ENCODE assay signal across 12 cellular contexts in the genomic region with DNA sequence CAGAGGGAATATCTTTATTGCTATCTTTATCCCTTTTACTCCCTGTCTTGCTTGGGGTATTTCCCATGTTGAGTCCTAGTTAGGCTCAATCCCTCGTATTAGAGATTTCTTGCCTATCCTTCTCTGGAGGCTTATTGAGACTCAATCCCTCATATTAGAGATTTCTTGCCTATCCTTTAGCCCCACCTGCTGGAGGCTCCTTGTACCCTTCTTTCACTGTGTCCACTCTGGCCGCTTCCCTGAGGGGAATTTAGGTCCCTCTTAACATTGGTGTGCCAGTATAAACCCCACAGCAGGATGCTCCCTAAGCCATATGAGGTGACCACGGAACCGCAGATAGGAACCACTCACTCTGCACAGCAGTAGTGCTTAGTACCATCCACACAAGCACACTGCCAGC.
A peak's percentile ranks its signal among the peaks of the same experiment; 100 is the strongest.
DNase-seq lines count a peak whose midpoint lies in the region; ATAC-seq and TF ChIP-seq lines count a peak whose summit lies in the region.
"Had no signal": no experiment of that assay in that cellular context is flagged by ENCODE, and none has a peak within 500 bp of the region (broad histone marks: within the 10 kb centered on the region; RNA-seq: fewer than 3 reads in every experiment).

No MANE protein-coding gene starts in this region.

- in situ Hi-C loops in ACHN (cut with HindIII; ENCODE audit: low pct_ligation_motif_present, low pct_unique_long_range_greater_than_20kb, low sequenced_read_pairs), result no loop called here

- TF ChIP-seq CTCF in GM12865 (IDR thresholded peaks at IDR 0.05; ENCODE audit: insufficient read depth, low read depth, low read length, missing control alignments) (peak; percentile 19), lower leg skin (IDR thresholded peaks at IDR 0.05) (no peak)

- H3K4me3 ChIP-seq in GM12865 (ENCODE audit: low read depth, low read length) (no peak overlapping the region), lower leg skin (ENCODE audit: low read depth, poor library complexity, severe bottlenecking) (no peak overlapping the region)
- H3K4me3 ChIP-seq: transverse colon had no signal

- peak; percentile 31 for DNase-seq in ACHN
- peak; percentile 28 for DNase-seq in GM12865 (ENCODE audit: low read depth)
- peak; percentile 75 for DNase-seq in NCI-H82 (lab: John Stamatoyannopoulos, UW)
- peak; percentile 64 for DNase-seq in dermis blood vessel endothelial cell
- DNase-seq in lower leg skin (ENCODE audit: low spot score in 2 of 2), result no peak
- DNase-seq: cortex of kidney, DND-41, NCI-H1694, transverse colon had no signal

- no peak for ATAC-seq in HG02938 (IDR thresholded peaks at IDR 0.05; ENCODE audit: unreplicated experiment)
- ATAC-seq in GM18511 (IDR thresholded peaks at IDR 0.05; ENCODE audit: unreplicated experiment), result no peak
- no peak for ATAC-seq in GM21717 (IDR thresholded peaks at IDR 0.05; ENCODE audit: unreplicated experiment)

- intact Hi-C loops in lower leg skin (cut with DNase I; ENCODE audit: low total_unique reads), result no loop called here

- no peak for TF ChIP-seq POLR2A in lower leg skin (IDR thresholded peaks at IDR 0.05)

- 89 to 95% methylated on average over 4 of the region's 4 CpGs for WGBS in lower leg skin, 2 donors

Comparison
In these comparisons a context has a peak if more than half of its experiments do, and no peak if none do; other contexts are left out.
1. DNase-seq: peak in ACHN (single experiment), GM12865 (single experiment), NCI-H82 (single experiment) and dermis blood vessel endothelial cell (single experiment); none in lower leg skin (0 of 2).